ENCODE assay signal across 9 cellular contexts in the genomic region with DNA sequence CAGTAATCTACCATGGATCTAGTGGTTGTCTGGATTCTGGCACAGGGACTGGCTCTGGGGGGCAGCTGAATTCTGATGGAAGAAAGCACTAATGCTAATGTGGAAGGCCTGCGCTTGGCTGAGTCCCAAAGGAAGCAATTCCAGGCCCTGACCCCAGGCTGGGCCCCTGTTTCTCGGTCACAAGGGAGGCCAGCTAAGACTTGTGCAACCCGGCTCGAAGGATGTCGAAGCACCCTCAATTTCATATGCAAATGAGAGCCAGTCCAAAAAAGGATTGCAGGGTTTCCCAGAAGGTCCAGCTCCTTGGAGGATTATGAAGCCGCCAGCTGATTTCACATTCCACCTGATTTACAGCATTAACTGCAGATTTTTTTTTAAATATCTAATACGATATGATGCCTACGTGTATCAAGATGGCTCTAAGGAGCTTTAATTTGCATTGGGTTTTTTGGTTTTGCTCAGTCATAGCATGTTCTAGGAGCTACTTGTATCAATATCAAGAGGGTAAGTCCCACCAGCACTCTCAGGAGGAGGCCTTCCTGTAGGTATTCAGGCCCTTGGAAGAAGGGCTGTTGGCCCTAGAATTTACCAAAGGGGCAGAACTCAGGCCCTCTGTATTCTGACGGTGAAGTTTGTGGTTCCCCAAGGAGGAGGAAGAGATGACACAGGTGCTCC.
DNase-seq lines count a peak whose midpoint lies in the region; ATAC-seq, FAIRE-seq and TF ChIP-seq lines count a peak whose summit lies in the region.
"Had no signal": no experiment of that assay in that cellular context is flagged by ENCODE, and none has a peak within 500 bp of the region (broad histone marks: within the 10 kb centered on the region; RNA-seq: fewer than 3 reads in every experiment).

No MANE protein-coding gene starts in this region.

- H3K4me3 ChIP-seq in fibroblast of villous mesenchyme (ENCODE audit: low read depth, low read length), result no peak overlapping the region
- H3K4me3 ChIP-seq in pancreas, result no peak overlapping the region

- intact Hi-C loops in pancreas (cut with DNase I), result loop anchor here in 1 of 3 donors (10.0 kb wide), 1 partner anchor 579 kb away; no protein-coding TSS in a partner anchor

- no peak overlapping the region for H3K27ac ChIP-seq in pancreas

- ATAC-seq in GM18508 (IDR thresholded peaks at IDR 0.05; ENCODE audit: insufficient read depth, unreplicated experiment) (peak; percentile 34), HG03280 (IDR thresholded peaks at IDR 0.05; ENCODE audit: unreplicated experiment) (peak; percentile 53), pancreas (peak in 3 of 4 donors; percentile 39 to 55 (median 47)), GM18505 (IDR thresholded peaks at IDR 0.05; ENCODE audit: unreplicated experiment) (no peak)
- ATAC-seq: CD8-positive, alpha-beta T cell had no signal

- no peaks in the 10 kb centered on the region for H3K27me3 ChIP-seq in pancreas

- H3K36me3 ChIP-seq in pancreas, result no peaks in the 10 kb centered on the region

- no peak for TF ChIP-seq POLR2A in GM18505 (IDR thresholded peaks at IDR 0.05; ENCODE audit: borderline replicate concordance, extremely low read depth, insufficient read depth, insufficient read length)

- DNase-seq in fibroblast of villous mesenchyme (ENCODE audit: low read depth), result peak; percentile 59
- peak in 3 of 6 donors; percentile 9 to 28 (median 26) for DNase-seq in pancreas
- DNase-seq in MV-4-11 (lab: John Stamatoyannopoulos, UW), result no peak
- no peak for DNase-seq in Kasumi-1 (lab: John Stamatoyannopoulos, UW)
- no peak for DNase-seq in RPMI8226
- DNase-seq: CD8-positive, alpha-beta T cell had no signal

- TF ChIP-seq CTCF in fibroblast of villous mesenchyme (IDR thresholded peaks at IDR 0.05; ENCODE audit: insufficient read depth, low read depth, low read length) (no peak), pancreas (IDR thresholded peaks at IDR 0.05) (no peak)

- no peaks in the 10 kb centered on the region for H3K9me3 ChIP-seq in pancreas

- H3K4me1 ChIP-seq in pancreas, result no peaks in the 10 kb centered on the region

- 66 to 69% methylated on average over 9 of the region's 9 CpGs for WGBS in pancreas, 2 donors

- FAIRE-seq in pancreas (lab: Jason Lieb, UNC), result no peak
